In the genomic region with DNA sequence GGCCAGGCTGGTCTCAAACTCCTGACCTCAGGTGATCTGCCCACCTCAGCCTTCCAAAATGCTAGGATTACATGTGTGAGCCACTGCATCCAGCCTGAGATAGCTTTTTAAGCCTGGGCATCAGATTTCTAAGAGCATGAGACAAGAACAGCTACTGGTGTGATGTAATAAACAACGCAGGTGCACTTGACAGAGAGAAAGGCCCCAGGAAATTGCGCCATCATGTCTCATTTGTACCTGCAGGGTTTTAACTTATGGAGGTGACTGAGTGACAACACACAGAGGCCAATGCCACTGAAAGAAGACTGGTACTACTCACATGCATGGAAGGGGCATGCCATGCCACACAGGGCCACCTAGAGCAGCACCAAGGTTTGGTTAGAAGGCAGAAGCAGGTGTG, we compare ENCODE assay signal across 26 cellular contexts.
"Had no signal": no experiment of that assay in that cellular context is flagged by ENCODE, and none has a peak within 500 bp of the region (broad histone marks: within the 10 kb centered on the region; RNA-seq: fewer than 3 reads in every experiment).

No MANE protein-coding gene starts in this region.

- FAIRE-seq: endothelial cell of umbilical vein had no signal

- H3K9me3 ChIP-seq: psoas muscle, stomach, thyroid gland had no signal

- H2AFZ ChIP-seq: parathyroid adenoma had no signal

- H3K4me3 ChIP-seq: psoas muscle, stomach, thyroid gland had no signal

- H3K79me2 ChIP-seq: parathyroid adenoma had no signal

- ATAC-seq: activated naive CD8-positive, alpha-beta T cell treated with anti-CD3 and anti-CD28 coated beads, Interleukin-2, amount 50 U/mL, for 24 hours; esophagus mucosa; naive thymus-derived CD4-positive, alpha-beta T cell; psoas muscle; stimulated activated naive B cell treated with anti-CD40 and anti-IgM and Interleukin-4, amounts not matched to agents 10 μg/mL and 1 μg/mL and 100 μg/mL, for 72 hours; T-helper 17 cell; WTC11 had no signal

- H3K36me3 ChIP-seq: stomach, thyroid gland had no signal

- H3K4me1 ChIP-seq: parathyroid adenoma, psoas muscle had no signal

- DNase-seq: activated CD4-positive, alpha-beta memory T cell treated with anti-CD3 and anti-CD28 coated beads, Interleukin-2, amount 10 ng/mL, durations not matched to agents 7 days and 5 days; activated CD4-positive, alpha-beta T cell treated with anti-CD3 and anti-CD28 coated beads for 1 hour; activated CD4-positive, alpha-beta T cell treated with anti-CD3 and anti-CD28 coated beads, Interleukin-2, amount 10 ng/mL, durations not matched to agents 7 days and 5 days; activated CD8-positive, alpha-beta memory T cell treated with anti-CD3 and anti-CD28 coated beads, Interleukin-2, amount 50 U/mL, for 48 hours; activated naive CD8-positive, alpha-beta T cell treated with anti-CD3 and anti-CD28 coated beads, Interleukin-2, amount 50 U/mL, for 24 hours; activated T-cell treated with anti-CD3 and anti-CD28 coated beads, Interleukin-2, amount 50 U/mL, for 24 hours; amygdala; central memory CD4-positive, alpha-beta T cell; foreskin fibroblast; head of caudate nucleus; hypothalamus; immature natural killer cell; midbrain; naive thymus-derived CD4-positive, alpha-beta T cell; occipital lobe; psoas muscle; stimulated activated CD4-positive, alpha-beta T cell treated with anti-CD3 and anti-CD28 coated beads, Interleukin-15, amount 100 ng/mL, for 24 hours; stimulated activated CD4-positive, alpha-beta T cell treated with anti-CD3 and anti-CD28 coated beads, Interleukin-2, amount 100 ng/mL, for 24 hours; stimulated activated naive B cell treated with anti-CD40 and anti-IgM and Interleukin-4, amounts not matched to agents 10 μg/mL and 1 μg/mL and 100 μg/mL, for 72 hours; stomach; T-helper 17 cell; thyroid gland had no signal

- H3K27me3 ChIP-seq: stomach, thyroid gland had no signal

- H3K9ac ChIP-seq: parathyroid adenoma had no signal

- H3K27ac ChIP-seq: parathyroid adenoma, psoas muscle, stomach, thyroid gland had no signal
